8 cellular contexts compared by ENCODE assay signal in genomic region chr2:30711646-30712085, GRCh38.
A peak's percentile ranks its signal among the peaks of the same experiment; 100 is the strongest.
DNase-seq lines count a peak whose midpoint lies in the region; ATAC-seq, FAIRE-seq and TF ChIP-seq lines count a peak whose summit lies in the region.

No MANE protein-coding gene starts in this region.

- no peaks in the 10 kb centered on the region for H3K9me3 ChIP-seq in BE2C

- H3K27ac ChIP-seq in caudate nucleus (ENCODE audit: low read depth, low read length): no peak overlapping the region

- FAIRE-seq in GM19239 (lab: Jason Lieb, UNC): peak; percentile 87

- H3K36me3 ChIP-seq in BE2C: no peaks in the 10 kb centered on the region

- no peaks in the 10 kb centered on the region for H3K9me3 Mint-ChIP-seq in activated B cell treated with CpG ODN at 0.5 μM for 24 hours

- DNase-seq in BE2C (peak; percentile 93), GM19239 (ENCODE audit: insufficient read length, low spot score) (peak; percentile 57), NCI-H226 (peak; percentile 57), activated B cell treated with CpG ODN at 0.5 μM for 24 hours (peak; percentile 57), caudate nucleus (lab: John Stamatoyannopoulos, UW) (peak in 51 of 61 donors; percentile 4 to 94 (median 48)), kidney tubule cell (ENCODE audit: low spot score) (peak; percentile 90)
- DNase-seq in stimulated activated CD4-positive, alpha-beta T cell treated with anti-CD3 and anti-CD28 coated beads, Interleukin-4, amount 100 ng/mL, for 1 hour: peak; percentile 81

- ATAC-seq in HG03280 (IDR thresholded peaks at IDR 0.05; ENCODE audit: unreplicated experiment) (peak; percentile 84), activated B cell treated with CpG ODN at 0.5 μM for 24 hours (ENCODE audit: low read depth) (peak; percentile 98)

- no peaks in the 10 kb centered on the region for H3K27me3 Mint-ChIP-seq in activated B cell treated with CpG ODN at 0.5 μM for 24 hours

- no peaks in the 10 kb centered on the region for H3K27me3 ChIP-seq in BE2C

- no peak overlapping the region for H3K4me3 Mint-ChIP-seq in activated B cell treated with CpG ODN at 0.5 μM for 24 hours

- no peak overlapping the region for H3K4me3 ChIP-seq in BE2C (ENCODE audit: low read depth, low read length)

- intact Hi-C loops in activated B cell treated with CpG ODN at 0.5 μM for 24 hours (cut with micrococcal nuclease): loop anchor here (1.0 to 5.0 kb wide), 6 partner anchors 503 to 1351 kb away; partner anchors contain the start of genes CAPN14 and SPAST

- CTCF ChIA-PET in activated B cell treated with CpG ODN at 0.5 μM for 24 hours (lab: Charles Lee): interaction anchor here (0.7 to 13.7 kb wide), 79 partner anchors 9 to 817 kb away, joined by 3 to 514 read pairs (median 4); partner anchors contain the start of genes GALNT14, LBH, LCLAT1 and YPEL5

- TF ChIP-seq CTCF in BE2C (IDR thresholded peaks at IDR 0.05; ENCODE audit: low read depth, low read length) (peak; percentile 100), activated B cell treated with CpG ODN at 0.5 μM for 24 hours (IDR thresholded peaks at IDR 0.05) (peak; percentile 79)

- H3K36me3 Mint-ChIP-seq in activated B cell treated with CpG ODN at 0.5 μM for 24 hours (ENCODE audit: low read depth): no peaks in the 10 kb centered on the region

- peaks cover 11% of the 10 kb centered on the region for H3K4me1 Mint-ChIP-seq in activated B cell treated with CpG ODN at 0.5 μM for 24 hours

- POLR2A ChIA-PET in activated B cell treated with CpG ODN at 0.5 μM for 24 hours (lab: Charles Lee): interaction anchor here (0.7 to 2.1 kb wide), 7 partner anchors 427 to 565 kb away, joined by 3 to 23 read pairs (median 5); partner anchors contain the start of genes GALNT14, LBH and YPEL5

- H3K4me1 ChIP-seq in BE2C: no peaks in the 10 kb centered on the region

- no peak overlapping the region for H3K27ac Mint-ChIP-seq in activated B cell treated with CpG ODN at 0.5 μM for 24 hours
